ENCODE assay signal across 15 cellular contexts in the genomic region with DNA sequence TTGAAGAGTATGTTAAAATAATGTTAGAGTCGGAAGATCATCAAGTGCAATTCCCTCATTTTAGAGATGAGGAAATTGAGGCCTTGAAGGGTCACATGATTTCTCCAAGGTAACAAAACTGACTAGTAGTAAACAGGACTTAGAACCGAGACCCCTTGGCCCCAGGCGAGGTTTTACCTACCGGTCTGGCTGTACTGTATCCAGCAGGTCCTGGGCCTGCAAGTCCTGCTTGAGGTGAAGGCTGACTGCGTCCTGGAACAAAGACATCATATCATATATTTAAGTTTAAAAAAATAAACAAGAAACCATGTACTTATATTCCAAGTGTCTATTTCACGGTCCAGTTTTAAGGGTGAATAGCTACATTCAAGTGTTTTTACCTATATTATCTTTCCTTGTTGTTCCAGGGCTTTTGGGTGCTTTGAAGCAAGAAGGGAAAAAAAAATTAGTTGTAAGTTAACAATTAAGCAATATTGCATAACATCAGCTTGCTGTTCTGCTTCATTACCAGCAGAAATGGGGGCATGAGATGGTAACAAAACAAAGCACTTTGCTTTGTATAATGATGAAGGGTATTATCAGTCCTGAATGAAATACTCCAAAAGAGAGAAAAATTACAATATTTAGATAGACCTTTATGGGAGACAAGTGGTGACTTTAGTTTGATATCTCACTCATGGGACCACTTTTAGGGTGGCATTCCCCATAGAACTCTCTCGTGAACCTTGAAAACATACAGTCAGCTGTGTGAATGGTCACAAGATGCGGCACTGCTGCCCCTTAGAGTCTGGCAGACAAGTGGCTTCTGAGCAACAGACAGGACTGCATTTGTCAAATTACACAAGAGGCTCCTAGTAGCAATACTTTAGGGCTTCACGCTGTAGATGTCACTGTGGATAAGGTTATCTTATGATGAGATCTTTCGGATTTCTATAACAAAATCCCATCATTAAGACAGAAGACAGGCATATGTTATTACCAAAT.
"Had no signal": no experiment of that assay in that cellular context is flagged by ENCODE, and none has a peak within 500 bp of the region (broad histone marks: within the 10 kb centered on the region; RNA-seq: fewer than 3 reads in every experiment).

No MANE protein-coding gene starts in this region.

- DNase-seq: activated CD4-positive, CD25-positive, alpha-beta regulatory T cell treated with anti-CD3 and anti-CD28 coated beads, Interleukin-2, amount 50 U/mL, for 72 hours; activated naive CD4-positive, alpha-beta T cell; brain microvascular endothelial cell; effector CD8-positive, alpha-beta T cell; foreskin melanocyte; immature natural killer cell; left ventricle myocardium inferior; mesenchymal stem cell; natural killer cell; occipital lobe; T-helper 1 cell; T1000; tibial artery had no signal

- ATAC-seq: natural killer cell; stimulated activated memory B cell treated with anti-CD40 and anti-IgM and Interleukin-4, amounts not matched to agents 10 μg/mL and 1 μg/mL and 100 μg/mL, for 72 hours had no signal

- H3K9me3 ChIP-seq: left ventricle myocardium inferior, prostate gland, tibial artery had no signal

- H3K27me3 ChIP-seq: brain microvascular endothelial cell, tibial artery had no signal

- H3K27ac ChIP-seq: brain microvascular endothelial cell, left ventricle myocardium inferior, prostate gland, tibial artery had no signal

- H3K36me3 ChIP-seq: prostate gland had no signal

- H3K4me3 ChIP-seq: left ventricle myocardium inferior, prostate gland, tibial artery had no signal

- H3K4me1 ChIP-seq: left ventricle myocardium inferior, prostate gland, tibial artery had no signal
